Comparison of ENCODE assay signal across 27 cellular contexts in the genomic region with DNA sequence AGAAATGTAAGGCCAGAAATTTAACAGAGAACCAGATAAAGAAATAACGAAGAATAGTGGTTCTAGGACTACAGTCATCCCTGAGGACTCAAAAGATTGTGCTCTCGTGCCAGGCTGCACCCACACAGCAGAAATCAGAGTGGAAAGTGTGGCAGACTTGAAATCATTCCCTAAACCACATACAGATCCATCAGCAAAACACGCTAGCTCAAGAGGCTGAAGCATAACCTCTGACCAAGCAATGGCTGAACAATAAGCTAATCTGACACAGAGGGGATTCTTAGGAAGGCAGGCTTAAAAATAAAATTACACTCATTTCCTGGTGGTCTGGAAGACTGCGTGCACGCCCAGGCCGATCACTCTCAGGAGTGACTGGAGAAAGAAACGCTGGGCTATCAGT. TPM values are rescaled to one million over a fixed set of nuclear protein-coding genes. Genes with fewer than 3 reads are reported as not detected.
"Had no signal": no experiment of that assay in that cellular context is flagged by ENCODE, and none has a peak within 500 bp of the region (broad histone marks: within the 10 kb centered on the region; RNA-seq: fewer than 3 reads in every experiment).

No MANE protein-coding gene starts in this region.

- H3K4me1 ChIP-seq: right atrium auricular region, tibial nerve had no signal

- H3K4me3 Mint-ChIP-seq: activated CD4-positive, alpha-beta T cell treated with anti-CD3 and anti-CD28 coated beads, Interleukin-2, amount 10 ng/mL, durations not matched to agents 7 days and 5 days; activated CD8-positive, alpha-beta T cell treated with anti-CD3 and anti-CD28 coated beads, Interleukin-2, amount 10 ng/mL, durations not matched to agents 7 days and 5 days; activated naive CD8-positive, alpha-beta T cell treated with anti-CD3 and anti-CD28 coated beads for 36 hours; brain; nephron progenitor cell; T-cell had no signal

- FAIRE-seq: endometrium, islet of Langerhans, urothelium cell line had no signal

- ATAC-seq: activated CD8-positive, alpha-beta T cell treated with anti-CD3 and anti-CD28 coated beads, Interleukin-2, amount 10 ng/mL, durations not matched to agents 7 days and 5 days; lower lobe of right lung; SK-N-SH treated with all-trans-retinoic acid at 6 μM for 48 hours; T-cell had no signal

- H3K27me3 ChIP-seq: right atrium auricular region had no signal

- H3K4me2 ChIP-seq: hepatocyte had no signal

- H3K36me3 ChIP-seq: lower lobe of right lung, right atrium auricular region, tibial nerve had no signal

- DNase-seq: activated CD4-positive, alpha-beta T cell treated with anti-CD3 and anti-CD28 coated beads, Interleukin-2, amount 10 ng/mL, durations not matched to agents 7 days and 5 days; activated CD8-positive, alpha-beta memory T cell treated with anti-CD3 and anti-CD28 coated beads, Interleukin-2, amount 50 U/mL, for 4 hours; activated CD8-positive, alpha-beta T cell treated with anti-CD3 and anti-CD28 coated beads, Interleukin-2, amount 10 ng/mL, durations not matched to agents 7 days and 5 days; activated gamma-delta T cell treated with Interleukin-2 at 50 U/mL for 16 hours; activated naive CD8-positive, alpha-beta T cell treated with anti-CD3 and anti-CD28 coated beads for 36 hours; activated T-cell treated with anti-CD3 and anti-CD28 coated beads, Interleukin-2, amount 50 U/mL, for 48 hours; amygdala; caudate nucleus; foreskin fibroblast; lower lobe of right lung; nephron progenitor cell; stimulated activated CD4-positive, alpha-beta T cell treated with anti-CD3 and anti-CD28 coated beads, Interleukin-12 subunit alpha, Interleukin-12 subunit beta, amount 100 ng/mL, for 4 hours; stimulated activated CD4-positive, alpha-beta T cell treated with anti-CD3 and anti-CD28 coated beads, Interleukin-1b, Interleukin-23, amount 100 ng/mL, for 48 hours; stimulated activated CD8-positive, alpha-beta memory T cell treated with anti-CD3 and anti-CD28 coated beads, Interleukin-4, amount 100 ng/mL, for 48 hours; stimulated activated naive CD4-positive, alpha-beta T cell; substantia nigra; T-cell; T-helper 9 cell had no signal

- H3K27me3 Mint-ChIP-seq: activated CD4-positive, alpha-beta T cell treated with anti-CD3 and anti-CD28 coated beads, Interleukin-2, amount 10 ng/mL, durations not matched to agents 7 days and 5 days had no signal

- H2AFZ ChIP-seq: hepatocyte had no signal

- H3K4me1 Mint-ChIP-seq: brain, nephron progenitor cell had no signal

- H3K4me3 ChIP-seq: hepatocyte, lower lobe of right lung, right atrium auricular region, tibial nerve had no signal

- H3K27ac ChIP-seq: hepatocyte, lower lobe of right lung, right atrium auricular region, tibial nerve had no signal

- H3K27ac Mint-ChIP-seq: activated CD4-positive, alpha-beta T cell treated with anti-CD3 and anti-CD28 coated beads, Interleukin-2, amount 10 ng/mL, durations not matched to agents 7 days and 5 days; activated CD8-positive, alpha-beta T cell treated with anti-CD3 and anti-CD28 coated beads, Interleukin-2, amount 10 ng/mL, durations not matched to agents 7 days and 5 days; activated naive CD8-positive, alpha-beta T cell treated with anti-CD3 and anti-CD28 coated beads for 36 hours; brain; nephron progenitor cell; progenitor cell of endocrine pancreas; T-cell had no signal

- H3K79me2 ChIP-seq: hepatocyte had no signal

RNA-seq across cellular contexts. Expression of gene NCF4, which starts 19.0 kb away (rescaled TPM):
- total RNA-seq: progenitor cell of endocrine pancreas had no signal

RNA-seq across cellular contexts. Expression of gene CSF2RB, which starts 33.7 kb away (rescaled TPM):
- total RNA-seq: progenitor cell of endocrine pancreas had no signal
- polyA plus RNA-seq: hepatocyte had no signal
